Comparison of ENCODE assay signal across 23 cellular contexts in the genomic region with DNA sequence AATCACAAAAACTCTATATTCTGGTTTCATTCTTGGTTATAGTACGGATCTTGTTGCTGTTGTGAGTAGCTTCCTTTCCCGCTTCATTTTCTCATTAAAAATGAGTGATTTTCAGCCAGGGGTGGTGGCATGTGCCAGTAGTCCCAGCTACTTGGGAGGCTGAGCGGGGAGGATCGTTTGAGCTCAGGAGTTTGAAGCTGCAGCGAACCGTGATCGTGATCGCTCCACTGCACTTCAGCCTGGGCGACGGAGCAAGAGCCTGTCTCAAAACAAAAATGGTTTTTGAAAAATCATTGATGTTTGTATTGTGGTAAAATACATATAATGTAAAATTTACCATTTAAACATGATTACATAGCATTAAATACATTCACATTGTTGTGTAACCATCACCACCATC.
DNase-seq lines count a peak whose midpoint lies in the region; ATAC-seq, FAIRE-seq and TF ChIP-seq lines count a peak whose summit lies in the region.
"Had no signal": no experiment of that assay in that cellular context is flagged by ENCODE, and none has a peak within 500 bp of the region (broad histone marks: within the 10 kb centered on the region; RNA-seq: fewer than 3 reads in every experiment).

No MANE protein-coding gene starts in this region.

- H3K27me3 ChIP-seq in heart right ventricle: peaks cover 0 to 12% (median 0%) of the 10 kb centered on the region in 7 donors
- H3K27me3 ChIP-seq: Peyer's patch had no signal

- no peak overlapping the region for H2AFZ ChIP-seq in OCI-LY7 (ENCODE audit: low read length)

- TF ChIP-seq POLR2A in GM12892 (IDR thresholded peaks at IDR 0.05; ENCODE audit: low read depth, low read length): no peak

- intact Hi-C loops in OCI-LY7 (cut with micrococcal nuclease; ENCODE audit: unreplicated experiment) (loop anchor here (5.0 kb wide), 1 partner anchor 147 kb away; no protein-coding TSS in a partner anchor), heart right ventricle (cut with DNase I) (loop anchor here in 2 of 10 donors (5.0 to 10.0 kb wide), 2 partner anchors 42 to 155 kb away; no protein-coding TSS in a partner anchor)

- H3K36me3 Mint-ChIP-seq in activated T-cell treated with anti-CD3 and anti-CD28 coated beads, Interleukin-2, amount 50 U/mL, for 24 hours (ENCODE audit: low read depth): no peaks in the 10 kb centered on the region
- H3K36me3 Mint-ChIP-seq in stimulated activated naive B cell treated with anti-CD40 and anti-IgM and Interleukin-4, amounts not matched to agents 10 μg/mL and 1 μg/mL and 100 μg/mL, for 72 hours: peaks cover 7 to 17% of the 10 kb centered on the region in 2 donors
- H3K36me3 Mint-ChIP-seq: CD4-positive, CD25-positive, alpha-beta regulatory T cell; T-cell had no signal

- H3K36me3 ChIP-seq in OCI-LY7 (ENCODE audit: insufficient read depth, low read length) (no peaks in the 10 kb centered on the region), heart right ventricle (no peaks in the 10 kb centered on the region)
- H3K36me3 ChIP-seq: Peyer's patch had no signal

- H3K4me2 ChIP-seq in OCI-LY7 (ENCODE audit: low read length): peak overlapping the region; percentile 46

- H4K20me1 ChIP-seq in OCI-LY7 (ENCODE audit: insufficient read depth, low read length): no peaks in the 10 kb centered on the region

- no peak overlapping the region for H3K27ac ChIP-seq in OCI-LY7 (ENCODE audit: low read depth, low read length, poor library complexity, severe bottlenecking)
- H3K27ac ChIP-seq in heart right ventricle: no peak overlapping the region
- H3K27ac ChIP-seq: Peyer's patch had no signal

- H3K9me2 ChIP-seq in OCI-LY7 (ENCODE audit: insufficient read depth, low read length): no peaks in the 10 kb centered on the region

- H3K27ac Mint-ChIP-seq in activated T-cell treated with anti-CD3 and anti-CD28 coated beads, Interleukin-2, amount 50 U/mL, for 24 hours: no peak overlapping the region
- peak overlapping the region; percentile 62 for H3K27ac Mint-ChIP-seq in stimulated activated naive B cell treated with anti-CD40 and anti-IgM and Interleukin-4, amounts not matched to agents 10 μg/mL and 1 μg/mL and 100 μg/mL, for 72 hours
- H3K27ac Mint-ChIP-seq: CD4-positive, CD25-positive, alpha-beta regulatory T cell had no signal

- 94 to 97% methylated on average over 10 of the region's 10 CpGs for WGBS in heart right ventricle, 2 donors

- no peaks in the 10 kb centered on the region for H3K27me3 Mint-ChIP-seq in activated T-cell treated with anti-CD3 and anti-CD28 coated beads, Interleukin-2, amount 50 U/mL, for 24 hours
- no peaks in the 10 kb centered on the region for H3K27me3 Mint-ChIP-seq in stimulated activated naive B cell treated with anti-CD40 and anti-IgM and Interleukin-4, amounts not matched to agents 10 μg/mL and 1 μg/mL and 100 μg/mL, for 72 hours
- H3K27me3 Mint-ChIP-seq: T-cell had no signal

- peak; percentile 63 for FAIRE-seq in GM12892 (lab: Jason Lieb, UNC)
- FAIRE-seq: A204.1, K562 had no signal

- peaks cover 78% of the 10 kb centered on the region for H3K4me1 Mint-ChIP-seq in activated T-cell treated with anti-CD3 and anti-CD28 coated beads, Interleukin-2, amount 50 U/mL, for 24 hours (ENCODE audit: low read depth)
- peaks cover 59 to 85% of the 10 kb centered on the region in 2 donors for H3K4me1 Mint-ChIP-seq in stimulated activated naive B cell treated with anti-CD40 and anti-IgM and Interleukin-4, amounts not matched to agents 10 μg/mL and 1 μg/mL and 100 μg/mL, for 72 hours

- H3K9me3 Mint-ChIP-seq in activated T-cell treated with anti-CD3 and anti-CD28 coated beads, Interleukin-2, amount 50 U/mL, for 24 hours: no peaks in the 10 kb centered on the region
- H3K9me3 Mint-ChIP-seq in stimulated activated naive B cell treated with anti-CD40 and anti-IgM and Interleukin-4, amounts not matched to agents 10 μg/mL and 1 μg/mL and 100 μg/mL, for 72 hours: peaks cover 7 to 10% of the 10 kb centered on the region in 2 donors
- H3K9me3 Mint-ChIP-seq: T-cell had no signal

- no peak overlapping the region for H3K4me3 Mint-ChIP-seq in activated T-cell treated with anti-CD3 and anti-CD28 coated beads, Interleukin-2, amount 50 U/mL, for 24 hours
- H3K4me3 Mint-ChIP-seq in stimulated activated naive B cell treated with anti-CD40 and anti-IgM and Interleukin-4, amounts not matched to agents 10 μg/mL and 1 μg/mL and 100 μg/mL, for 72 hours: peak overlapping the region in 1 of 2 donors; percentile 15
- H3K4me3 Mint-ChIP-seq: T-cell had no signal

- no peaks in the 10 kb centered on the region for H3K9me3 ChIP-seq in OCI-LY7 (ENCODE audit: low read length)
- H3K9me3 ChIP-seq in heart right ventricle: no peaks in the 10 kb centered on the region
- H3K9me3 ChIP-seq: Peyer's patch had no signal

- CTCF ChIA-PET in OCI-LY7 (lab: Charles Lee; ENCODE audit: unreplicated experiment): no interaction called here

- H3K4me3 ChIP-seq in OCI-LY7 (ENCODE audit: low read depth, low read length, poor library complexity, severe bottlenecking) (peak overlapping the region; percentile 19), heart right ventricle (no peak overlapping the region)
- H3K4me3 ChIP-seq: K562, Peyer's patch had no signal

- POLR2A ChIA-PET in OCI-LY7 (lab: Charles Lee): interaction anchor here (0.7 kb wide), 1 partner anchor 48 kb away, joined by 4 read pairs; no protein-coding TSS in a partner anchor

- peak; percentile 12 for DNase-seq in activated T-cell treated with anti-CD3 and anti-CD28 coated beads, Interleukin-2, amount 50 U/mL, for 24 hours
- DNase-seq in activated T-cell treated with anti-CD3 and anti-CD28 coated beads for 4 hours (no peak), GM12892 (ENCODE audit: insufficient read length) (no peak), OCI-LY7 (ENCODE audit: low spot score) (peak; percentile 39), GM19240 (ENCODE audit: insufficient read length, low spot score) (no peak), heart right ventricle (no peak)
- no peak for DNase-seq in stimulated activated naive B cell treated with anti-CD40 and anti-IgM and Interleukin-4, amounts not matched to agents 10 μg/mL and 1 μg/mL and 100 μg/mL, for 72 hours
- DNase-seq: CD4-positive, CD25-positive, alpha-beta regulatory T cell; EL; GF-D8; H7; MM.1S; NCI-H1092; NCI-H1436; NCI-H187 treated with DMSO at 0.1 percent for 48 hours; NCI-H2107; NCI-H69; NK-92 treated with Interleukin-12 subunit alpha and Interleukin-12 subunit beta, amount 100 ng/mL, for 24 hours; Peyer's patch; T-cell had no signal

- no peak for ATAC-seq in stimulated activated naive B cell treated with anti-CD40 and anti-IgM and Interleukin-4, amounts not matched to agents 10 μg/mL and 1 μg/mL and 100 μg/mL, for 72 hours (replicated peaks)
- no peak for ATAC-seq in heart right ventricle
- ATAC-seq: K562, SK-N-SH treated with all-trans-retinoic acid at 6 μM for 48 hours, T-cell had no signal

- H3K79me2 ChIP-seq in OCI-LY7 (ENCODE audit: insufficient read depth, low read depth, low read length): no peaks in the 10 kb centered on the region

- no peak for TF ChIP-seq CTCF in OCI-LY7 (conservative IDR thresholded peaks at IDR 0.05; ENCODE audit: low read length)
- TF ChIP-seq CTCF in heart right ventricle (IDR thresholded peaks at IDR 0.05): no peak

- H3K4me1 ChIP-seq in OCI-LY7 (ENCODE audit: insufficient read depth, low read length, poor library complexity, severe bottlenecking): peaks cover 44% of the 10 kb centered on the region
- H3K4me1 ChIP-seq in heart right ventricle: peaks cover 0 to 45% (median 8%) of the 10 kb centered on the region in 9 donors

- no TSS peak for BruUV-seq in OCI-LY7 (replicated peaks; lab: Mats Ljungman, UMichigan)

Comparison
In these comparisons a context has a peak if more than half of its experiments do, and no peak if none do; other contexts are left out.
1. DNase-seq: peak in activated T-cell treated with anti-CD3 and anti-CD28 coated beads, Interleukin-2, amount 50 U/mL, for 24 hours (single experiment) and OCI-LY7 (single experiment); none in activated T-cell treated with anti-CD3 and anti-CD28 coated beads for 4 hours (single experiment), GM12892 (single experiment), stimulated activated naive B cell treated with anti-CD40 and anti-IgM and Interleukin-4, amounts not matched to agents 10 μg/mL and 1 μg/mL and 100 μg/mL, for 72 hours (single experiment), GM19240 (single experiment) and heart right ventricle (0 of 2).